In genomic region chr6:125918681-125919566, GRCh38 we compare ENCODE assay signal across 1 cellular context.
A peak's percentile ranks its signal among the peaks of the same experiment; 100 is the strongest.
TF ChIP-seq lines count a peak whose summit lies in the region.

No MANE protein-coding gene starts in this region.

TF ChIP-seq in HepG2, 621 proteins besides CTCF, POLR2A, EP300 and RAD21 (continued from another document and continues in another):
- TF ChIP-seq, protein P1, sequence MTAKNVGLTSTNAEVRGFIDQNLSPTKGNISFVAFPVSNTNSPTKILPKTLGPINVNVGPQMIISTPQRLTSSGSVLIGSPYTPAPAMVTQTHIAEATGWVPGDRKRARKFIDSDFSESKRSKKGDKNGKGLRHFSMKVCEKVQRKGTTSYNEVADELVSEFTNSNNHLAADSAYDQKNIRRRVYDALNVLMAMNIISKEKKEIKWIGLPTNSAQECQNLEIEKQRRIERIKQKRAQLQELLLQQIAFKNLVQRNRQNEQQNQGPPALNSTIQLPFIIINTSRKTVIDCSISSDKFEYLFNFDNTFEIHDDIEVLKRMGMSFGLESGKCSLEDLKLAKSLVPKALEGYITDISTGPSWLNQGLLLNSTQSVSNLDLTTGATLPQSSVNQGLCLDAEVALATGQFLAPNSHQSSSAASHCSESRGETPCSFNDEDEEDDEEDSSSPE (CRISPR knock-in tag; IDR thresholded peaks at IDR 0.05): 0 out of 2 replicates have a peak, but pooled peaks have one; percentile 0
- TF ChIP-seq THYN1 (CRISPR knock-in tag; IDR thresholded peaks at IDR 0.05; ENCODE audit: borderline replicate concordance, low read depth): 0 out of 2 replicates have a peak, but pooled peaks have one; percentile 3
- TF ChIP-seq ZFP41 (CRISPR knock-in tag; IDR thresholded peaks at IDR 0.05; ENCODE audit: borderline replicate concordance): no peak
- TF ChIP-seq PLRG1 (conservative IDR thresholded peaks at IDR 0.05): no peak
- TF ChIP-seq, protein P2, sequence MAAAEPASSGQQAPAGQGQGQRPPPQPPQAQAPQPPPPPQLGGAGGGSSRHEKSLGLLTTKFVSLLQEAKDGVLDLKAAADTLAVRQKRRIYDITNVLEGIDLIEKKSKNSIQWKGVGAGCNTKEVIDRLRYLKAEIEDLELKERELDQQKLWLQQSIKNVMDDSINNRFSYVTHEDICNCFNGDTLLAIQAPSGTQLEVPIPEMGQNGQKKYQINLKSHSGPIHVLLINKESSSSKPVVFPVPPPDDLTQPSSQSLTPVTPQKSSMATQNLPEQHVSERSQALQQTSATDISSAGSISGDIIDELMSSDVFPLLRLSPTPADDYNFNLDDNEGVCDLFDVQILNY (CRISPR knock-in tag; conservative IDR thresholded peaks at IDR 0.05): no peak
- no peak for TF ChIP-seq ZFP36L2 (CRISPR knock-in tag; IDR thresholded peaks at IDR 0.05)
- 0 out of 2 replicates have a peak, but pooled peaks have one; percentile 56 for TF ChIP-seq ZNF567 (CRISPR knock-in tag; IDR thresholded peaks at IDR 0.05; ENCODE audit: borderline replicate concordance)
- TF ChIP-seq ZNF639 (CRISPR knock-in tag; conservative IDR thresholded peaks at IDR 0.05): no peak
- TF ChIP-seq TAF1 (CRISPR knock-in tag; IDR thresholded peaks at IDR 0.05): peak; percentile 59; the same call in 1 of the 2 replicates
- TF ChIP-seq SALL1 (CRISPR knock-in tag; IDR thresholded peaks at IDR 0.05): peak; percentile 60; the same call in 1 of the 2 replicates
- TF ChIP-seq, protein P3, sequence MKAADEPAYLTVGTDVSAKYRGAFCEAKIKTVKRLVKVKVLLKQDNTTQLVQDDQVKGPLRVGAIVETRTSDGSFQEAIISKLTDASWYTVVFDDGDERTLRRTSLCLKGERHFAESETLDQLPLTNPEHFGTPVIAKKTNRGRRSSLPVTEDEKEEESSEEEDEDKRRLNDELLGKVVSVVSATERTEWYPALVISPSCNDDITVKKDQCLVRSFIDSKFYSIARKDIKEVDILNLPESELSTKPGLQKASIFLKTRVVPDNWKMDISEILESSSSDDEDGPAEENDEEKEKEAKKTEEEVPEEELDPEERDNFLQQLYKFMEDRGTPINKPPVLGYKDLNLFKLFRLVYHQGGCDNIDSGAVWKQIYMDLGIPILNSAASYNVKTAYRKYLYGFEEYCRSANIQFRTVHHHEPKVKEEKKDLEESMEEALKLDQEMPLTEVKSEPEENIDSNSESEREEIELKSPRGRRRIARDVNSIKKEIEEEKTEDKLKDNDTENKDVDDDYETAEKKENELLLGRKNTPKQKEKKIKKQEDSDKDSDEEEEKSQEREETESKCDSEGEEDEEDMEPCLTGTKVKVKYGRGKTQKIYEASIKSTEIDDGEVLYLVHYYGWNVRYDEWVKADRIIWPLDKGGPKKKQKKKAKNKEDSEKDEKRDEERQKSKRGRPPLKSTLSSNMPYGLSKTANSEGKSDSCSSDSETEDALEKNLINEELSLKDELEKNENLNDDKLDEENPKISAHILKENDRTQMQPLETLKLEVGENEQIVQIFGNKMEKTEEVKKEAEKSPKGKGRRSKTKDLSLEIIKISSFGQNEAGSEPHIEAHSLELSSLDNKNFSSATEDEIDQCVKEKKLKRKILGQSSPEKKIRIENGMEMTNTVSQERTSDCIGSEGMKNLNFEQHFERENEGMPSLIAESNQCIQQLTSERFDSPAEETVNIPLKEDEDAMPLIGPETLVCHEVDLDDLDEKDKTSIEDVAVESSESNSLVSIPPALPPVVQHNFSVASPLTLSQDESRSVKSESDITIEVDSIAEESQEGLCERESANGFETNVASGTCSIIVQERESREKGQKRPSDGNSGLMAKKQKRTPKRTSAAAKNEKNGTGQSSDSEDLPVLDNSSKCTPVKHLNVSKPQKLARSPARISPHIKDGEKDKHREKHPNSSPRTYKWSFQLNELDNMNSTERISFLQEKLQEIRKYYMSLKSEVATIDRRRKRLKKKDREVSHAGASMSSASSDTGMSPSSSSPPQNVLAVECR (CRISPR knock-in tag; IDR thresholded peaks at IDR 0.05; ENCODE audit: borderline replicate concordance): peak; percentile 68; the same call in 1 of the 2 replicates
- peak; percentile 92 for TF ChIP-seq SIX4 (CRISPR knock-in tag; IDR thresholded peaks at IDR 0.05)
- peak; percentile 88 for TF ChIP-seq ZNF331 (CRISPR knock-in tag; IDR thresholded peaks at IDR 0.05)
- peak; percentile 41; the same call in 1 of the 2 replicates for TF ChIP-seq GABPB1 (CRISPR knock-in tag; IDR thresholded peaks at IDR 0.05)
- no peak for TF ChIP-seq ZNF850 (CRISPR knock-in tag; conservative IDR thresholded peaks at IDR 0.05)
- 0 out of 2 replicates have a peak, but pooled peaks have one; percentile 41 for TF ChIP-seq KMT2B (CRISPR knock-in tag; IDR thresholded peaks at IDR 0.05)
- TF ChIP-seq SMC3 (IDR thresholded peaks at IDR 0.05; ENCODE audit: low read length): no peak
- no peak for TF ChIP-seq CAMTA2 (CRISPR knock-in tag; IDR thresholded peaks at IDR 0.05; ENCODE audit: borderline replicate concordance)
- no peak for TF ChIP-seq ZNF572 (CRISPR knock-in tag; IDR thresholded peaks at IDR 0.05)
- TF ChIP-seq ZNF766 (CRISPR knock-in tag; IDR thresholded peaks at IDR 0.05; ENCODE audit: borderline replicate concordance): no peak
- TF ChIP-seq ZNF557 (CRISPR knock-in tag; IDR thresholded peaks at IDR 0.05): 0 out of 2 replicates have a peak, but pooled peaks have one; percentile 86
- TF ChIP-seq ZNF205 (CRISPR knock-in tag; IDR thresholded peaks at IDR 0.05): peak; percentile 81
- TF ChIP-seq IRF9 (CRISPR knock-in tag; IDR thresholded peaks at IDR 0.05; ENCODE audit: borderline replicate concordance): no peak
- TF ChIP-seq ATF7-NPFF (CRISPR knock-in tag; IDR thresholded peaks at IDR 0.05; ENCODE audit: low read depth): peak; percentile 57; the same call in 1 of the 2 replicates
- TF ChIP-seq ZNF609 (CRISPR knock-in tag; IDR thresholded peaks at IDR 0.05; ENCODE audit: borderline replicate concordance): peak; percentile 36; the same call in 1 of the 2 replicates
- no peak for TF ChIP-seq ZBTB3 (CRISPR knock-in tag; IDR thresholded peaks at IDR 0.05; ENCODE audit: borderline replicate concordance, low read depth)
- no peak for TF ChIP-seq RBM39 (IDR thresholded peaks at IDR 0.05; ENCODE audit: low read depth, low read length, poor library complexity, severe bottlenecking)
- TF ChIP-seq MIER2 (CRISPR knock-in tag; IDR thresholded peaks at IDR 0.05): peak; percentile 27; the same call in 1 of the 2 replicates
- no peak for TF ChIP-seq MTF2 (CRISPR knock-in tag; IDR thresholded peaks at IDR 0.05; ENCODE audit: borderline replicate concordance)
- TF ChIP-seq, protein P4, sequence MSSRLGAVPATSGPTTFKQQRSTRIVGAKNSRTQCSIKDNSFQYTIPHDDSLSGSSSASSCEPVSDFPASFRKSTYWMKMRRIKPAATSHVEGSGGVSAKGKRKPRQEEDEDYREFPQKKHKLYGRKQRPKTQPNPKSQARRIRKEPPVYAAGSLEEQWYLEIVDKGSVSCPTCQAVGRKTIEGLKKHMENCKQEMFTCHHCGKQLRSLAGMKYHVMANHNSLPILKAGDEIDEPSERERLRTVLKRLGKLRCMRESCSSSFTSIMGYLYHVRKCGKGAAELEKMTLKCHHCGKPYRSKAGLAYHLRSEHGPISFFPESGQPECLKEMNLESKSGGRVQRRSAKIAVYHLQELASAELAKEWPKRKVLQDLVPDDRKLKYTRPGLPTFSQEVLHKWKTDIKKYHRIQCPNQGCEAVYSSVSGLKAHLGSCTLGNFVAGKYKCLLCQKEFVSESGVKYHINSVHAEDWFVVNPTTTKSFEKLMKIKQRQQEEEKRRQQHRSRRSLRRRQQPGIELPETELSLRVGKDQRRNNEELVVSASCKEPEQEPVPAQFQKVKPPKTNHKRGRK (CRISPR knock-in tag; IDR thresholded peaks at IDR 0.05): 0 out of 2 replicates have a peak, but pooled peaks have one; percentile 22
- peak; percentile 48; the same call in 1 of the 2 replicates for TF ChIP-seq CREM (IDR thresholded peaks at IDR 0.05)
- no peak for TF ChIP-seq CREM (CRISPR knock-in tag; IDR thresholded peaks at IDR 0.05)
- peak; percentile 48; the same call in 1 of the 2 replicates for TF ChIP-seq ZNF335 (CRISPR knock-in tag; IDR thresholded peaks at IDR 0.05)
- 0 out of 2 replicates have a peak, but pooled peaks have one; percentile 53 for TF ChIP-seq RFXANK (CRISPR knock-in tag; IDR thresholded peaks at IDR 0.05)
- 0 out of 2 replicates have a peak, but pooled peaks have one; percentile 47 for TF ChIP-seq ZNF772 (CRISPR knock-in tag; IDR thresholded peaks at IDR 0.05)
- TF ChIP-seq AHR (CRISPR knock-in tag; IDR thresholded peaks at IDR 0.05): no peak; the same call in 1 of the 2 replicates
- TF ChIP-seq HNF4G (IDR thresholded peaks at IDR 0.05; ENCODE audit: borderline replicate concordance, low read depth, low read length): peak; percentile 72; the same call in 1 of the 2 replicates
- no peak for TF ChIP-seq HNF4G (CRISPR knock-in tag; IDR thresholded peaks at IDR 0.05; ENCODE audit: borderline replicate concordance, low read depth)
- TF ChIP-seq, protein P5, sequence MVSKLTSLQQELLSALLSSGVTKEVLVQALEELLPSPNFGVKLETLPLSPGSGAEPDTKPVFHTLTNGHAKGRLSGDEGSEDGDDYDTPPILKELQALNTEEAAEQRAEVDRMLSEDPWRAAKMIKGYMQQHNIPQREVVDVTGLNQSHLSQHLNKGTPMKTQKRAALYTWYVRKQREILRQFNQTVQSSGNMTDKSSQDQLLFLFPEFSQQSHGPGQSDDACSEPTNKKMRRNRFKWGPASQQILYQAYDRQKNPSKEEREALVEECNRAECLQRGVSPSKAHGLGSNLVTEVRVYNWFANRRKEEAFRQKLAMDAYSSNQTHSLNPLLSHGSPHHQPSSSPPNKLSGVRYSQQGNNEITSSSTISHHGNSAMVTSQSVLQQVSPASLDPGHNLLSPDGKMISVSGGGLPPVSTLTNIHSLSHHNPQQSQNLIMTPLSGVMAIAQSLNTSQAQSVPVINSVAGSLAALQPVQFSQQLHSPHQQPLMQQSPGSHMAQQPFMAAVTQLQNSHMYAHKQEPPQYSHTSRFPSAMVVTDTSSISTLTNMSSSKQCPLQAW (CRISPR knock-in tag; IDR thresholded peaks at IDR 0.05): peak; percentile 78
- TF ChIP-seq POGK (CRISPR knock-in tag; conservative IDR thresholded peaks at IDR 0.05): 0 out of 2 replicates have a peak, but pooled peaks have one; percentile 27
- no peak for TF ChIP-seq FIP1L1 (IDR thresholded peaks at IDR 0.05; ENCODE audit: borderline replicate concordance, insufficient read depth, low read depth, low read length)
- TF ChIP-seq ZNF207 (IDR thresholded peaks at IDR 0.05; ENCODE audit: borderline replicate concordance): no peak
- TF ChIP-seq KLF11 (CRISPR knock-in tag; IDR thresholded peaks at IDR 0.05): peak; percentile 25; the same call in 1 of the 2 replicates
- TF ChIP-seq ELF1 (CRISPR knock-in tag; IDR thresholded peaks at IDR 0.05): peak; percentile 74
- TF ChIP-seq RBFOX2 (IDR thresholded peaks at IDR 0.05; ENCODE audit: low read depth, low read length): peak; percentile 60; the same call in 1 of the 2 replicates
